8 cellular contexts compared by ENCODE assay signal in the genomic region with DNA sequence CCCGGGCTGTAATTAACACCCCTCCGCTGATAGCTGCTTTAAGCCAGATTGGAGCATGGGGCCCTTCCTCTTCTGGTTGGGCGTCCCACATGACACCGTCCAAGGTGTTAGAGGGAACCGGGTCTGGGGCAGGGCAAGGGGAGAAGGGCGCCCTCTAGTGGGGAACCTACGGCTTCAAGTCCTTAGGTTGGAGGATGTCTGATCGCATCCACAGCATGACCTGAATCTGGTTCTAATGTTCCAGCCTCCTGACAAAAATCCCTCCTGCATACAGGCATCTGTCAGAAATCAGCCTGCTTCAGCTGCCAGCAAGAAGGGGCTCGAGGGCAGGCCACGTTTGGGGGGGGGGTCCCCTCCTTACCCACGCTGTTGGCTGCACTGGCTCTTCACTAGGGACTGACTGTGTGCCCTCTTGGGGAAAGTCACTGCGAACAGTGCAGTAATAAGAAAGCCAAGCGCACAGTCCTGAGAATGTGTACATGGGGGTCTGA.
DNase-seq lines count a peak whose midpoint lies in the region; ATAC-seq and TF ChIP-seq lines count a peak whose summit lies in the region.

No MANE protein-coding gene starts in this region.

- WGBS in suprapubic skin: 40% methylated on average over 11 of the region's 13 CpGs

- H3K4me1 ChIP-seq in suprapubic skin: peaks cover 7% of the 10 kb centered on the region

- peaks cover 3% of the 10 kb centered on the region for H3K27me3 ChIP-seq in suprapubic skin

- no peak overlapping the region for H3K27ac ChIP-seq in suprapubic skin

- peak in 1 of 2 donors; percentile 36 for TF ChIP-seq CTCF in suprapubic skin (IDR thresholded peaks at IDR 0.05)

- H3K4me3 ChIP-seq in suprapubic skin: no peak overlapping the region

- TF ChIP-seq POLR2A in suprapubic skin (IDR thresholded peaks at IDR 0.05): no peak

- peak; percentile 48 for DNase-seq in AG08396 (ENCODE audit: low spot score)
- peak; percentile 68 for DNase-seq in NCI-H446 treated with DMSO at 0.1 percent for 48 hours (lab: John Stamatoyannopoulos, UW)
- peak; percentile 27 for DNase-seq in activated T-cell treated with anti-CD3 and anti-CD28 coated beads for 48 hours (ENCODE audit: low read depth)
- DNase-seq in head of caudate nucleus: peak in 36 of 42 donors; percentile 23 to 85 (median 58)
- DNase-seq in renal cortical epithelial cell (ENCODE audit: low read depth): peak; percentile 12
- no peak for DNase-seq in suprapubic skin (ENCODE audit: low spot score in 2 of 2)
- DNase-seq in DMS153 treated with DMSO at 0.1 percent for 48 hours (lab: John Stamatoyannopoulos, UW; ENCODE audit: unreplicated experiment): no peak

- intact Hi-C loops in head of caudate nucleus (cut with DNase I): no loop called here

- no peaks in the 10 kb centered on the region for H3K36me3 ChIP-seq in suprapubic skin

- no peak for TF ChIP-seq EP300 in suprapubic skin (IDR thresholded peaks at IDR 0.05)

- no peaks in the 10 kb centered on the region for H3K9me3 ChIP-seq in suprapubic skin

- peak; percentile 37 for ATAC-seq in GM18502 (IDR thresholded peaks at IDR 0.05; ENCODE audit: poor library complexity, unreplicated experiment)

Comparison
In these comparisons a context has a peak if more than half of its experiments do, and no peak if none do; other contexts are left out.
1. DNase-seq: peak in AG08396 (single experiment), NCI-H446 treated with DMSO at 0.1 percent for 48 hours (single experiment), activated T-cell treated with anti-CD3 and anti-CD28 coated beads for 48 hours (single experiment), head of caudate nucleus (36 of 42) and renal cortical epithelial cell (single experiment); none in suprapubic skin (0 of 2) and DMS153 treated with DMSO at 0.1 percent for 48 hours (single experiment).